ENCODE assay signal across 18 cellular contexts in the genomic region with DNA sequence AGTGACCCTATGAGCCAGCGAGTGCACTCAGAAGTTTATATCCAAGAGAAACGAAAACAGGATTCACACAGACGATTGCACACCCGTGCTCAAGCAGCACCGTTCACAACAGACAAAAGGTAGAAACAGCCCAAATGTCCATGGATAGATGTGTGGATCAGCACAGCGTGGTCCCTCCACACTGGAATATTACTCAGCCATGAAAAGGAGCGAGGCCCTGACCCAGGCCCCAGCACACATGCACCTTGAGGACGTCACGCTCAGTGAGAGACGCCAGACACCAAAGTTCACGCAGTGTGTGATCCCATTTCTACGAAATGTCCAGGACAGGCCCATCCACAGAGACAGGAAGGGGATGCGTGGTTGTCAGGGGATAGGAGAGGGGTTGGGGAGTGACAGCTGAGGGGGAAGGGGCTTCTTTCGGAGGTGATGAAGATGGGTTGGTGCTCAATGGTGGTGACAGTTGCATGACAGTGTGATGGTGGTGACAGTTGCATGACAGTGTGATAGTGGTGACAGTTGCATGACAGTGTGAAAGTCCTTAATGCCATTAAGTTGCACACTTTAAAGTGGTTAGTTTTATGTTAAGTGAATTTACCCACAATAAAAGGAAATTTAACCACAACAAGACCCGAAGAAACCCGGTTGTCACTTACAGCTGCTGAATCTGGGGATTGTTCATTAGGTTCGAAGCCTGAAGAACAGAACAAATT. TPM values are rescaled to one million over a fixed set of nuclear protein-coding genes. Genes with fewer than 3 reads are reported as not detected.
"Had no signal": no experiment of that assay in that cellular context is flagged by ENCODE, and none has a peak within 500 bp of the region (broad histone marks: within the 10 kb centered on the region; RNA-seq: fewer than 3 reads in every experiment).

No MANE protein-coding gene starts in this region.

- H3K4me1 ChIP-seq: prostate gland, right atrium auricular region, testis, upper lobe of right lung had no signal

- H3K4me3 ChIP-seq: mucosa of descending colon, prostate gland, right atrium auricular region, testis, upper lobe of right lung had no signal

- H3K9me3 ChIP-seq: mucosa of descending colon, prostate gland, right atrium auricular region, testis, upper lobe of right lung had no signal

- H3K36me3 Mint-ChIP-seq: activated naive CD8-positive, alpha-beta T cell had no signal

- DNase-seq: activated CD4-positive, alpha-beta memory T cell treated with anti-CD3 and anti-CD28 coated beads, Interleukin-2, amount 10 ng/mL, durations not matched to agents 7 days and 5 days; activated gamma-delta T cell; activated T-cell treated with anti-CD3 and anti-CD28 coated beads, Interleukin-2, amount 50 U/mL, for 24 hours; dermis blood vessel endothelial cell; effector memory CD4-positive, alpha-beta T cell; mucosa of descending colon; naive B cell; stimulated activated CD4-positive, alpha-beta T cell treated with anti-CD3 and anti-CD28 coated beads, Interleukin-2, amount 100 ng/mL, for 24 hours; testis; upper lobe of right lung; WERI-Rb-1 had no signal

- H3K27ac Mint-ChIP-seq: activated CD4-positive, alpha-beta memory T cell treated with anti-CD3 and anti-CD28 coated beads, Interleukin-2, amount 10 ng/mL, durations not matched to agents 7 days and 5 days; activated CD4-positive, alpha-beta T cell treated with anti-CD3 and anti-CD28 coated beads for 36 hours; activated naive CD8-positive, alpha-beta T cell; activated T-cell treated with anti-CD3 and anti-CD28 coated beads, Interleukin-2, amount 50 U/mL, for 24 hours had no signal

- H3K9me3 Mint-ChIP-seq: activated CD4-positive, alpha-beta memory T cell treated with anti-CD3 and anti-CD28 coated beads, Interleukin-2, amount 10 ng/mL, durations not matched to agents 7 days and 5 days; activated T-cell treated with anti-CD3 and anti-CD28 coated beads, Interleukin-2, amount 50 U/mL, for 24 hours; naive B cell; neural crest cell had no signal

- H3K4me3 Mint-ChIP-seq: activated CD4-positive, alpha-beta memory T cell treated with anti-CD3 and anti-CD28 coated beads, Interleukin-2, amount 10 ng/mL, durations not matched to agents 7 days and 5 days; activated CD4-positive, alpha-beta T cell treated with anti-CD3 and anti-CD28 coated beads for 36 hours; activated naive CD8-positive, alpha-beta T cell; activated T-cell treated with anti-CD3 and anti-CD28 coated beads, Interleukin-2, amount 50 U/mL, for 24 hours; neural crest cell had no signal

- H3K27me3 ChIP-seq: right atrium auricular region, testis, upper lobe of right lung had no signal

- H3K27me3 Mint-ChIP-seq: activated CD4-positive, alpha-beta memory T cell treated with anti-CD3 and anti-CD28 coated beads, Interleukin-2, amount 10 ng/mL, durations not matched to agents 7 days and 5 days; activated CD4-positive, alpha-beta T cell treated with anti-CD3 and anti-CD28 coated beads for 36 hours; activated naive CD8-positive, alpha-beta T cell; activated T-cell treated with anti-CD3 and anti-CD28 coated beads, Interleukin-2, amount 50 U/mL, for 24 hours; naive B cell had no signal

- ATAC-seq: activated CD4-positive, alpha-beta T cell treated with anti-CD3 and anti-CD28 coated beads for 36 hours; left ventricle myocardium superior; mucosa of descending colon; upper lobe of right lung had no signal

- H3K27ac ChIP-seq: prostate gland, right atrium auricular region, testis, upper lobe of right lung, WERI-Rb-1 had no signal

- H3K4me1 Mint-ChIP-seq: neural crest cell had no signal

RNA-seq across cellular contexts. Expression of a gene that starts 37.6 kb away (rescaled TPM):
- total RNA-seq: activated CD4-positive, alpha-beta memory T cell treated with anti-CD3 and anti-CD28 coated beads, Interleukin-2, amount 10 ng/mL, durations not matched to agents 7 days and 5 days had no signal

RNA-seq across cellular contexts. Expression of a gene that starts 56.3 kb away (rescaled TPM):
- total RNA-seq: fibroblast of villous mesenchyme had no signal
